Comparison of ENCODE assay signal across 9 cellular contexts in genomic region chr17:49315974-49316570, GRCh38. TPM values are rescaled to one million over a fixed set of nuclear protein-coding genes. Genes with fewer than 3 reads are reported as not detected.
DNase-seq lines count a peak whose midpoint lies in the region; ATAC-seq, FAIRE-seq and TF ChIP-seq lines count a peak whose summit lies in the region.
"Had no signal": no experiment of that assay in that cellular context is flagged by ENCODE, and none has a peak within 500 bp of the region (broad histone marks: within the 10 kb centered on the region; RNA-seq: fewer than 3 reads in every experiment).

No MANE protein-coding gene starts in this region.

- ATAC-seq in GM12878 = peak; percentile 51
- no peak for ATAC-seq in GM18498 (IDR thresholded peaks at IDR 0.05; ENCODE audit: unreplicated experiment)

- H3K27me3 Mint-ChIP-seq in nephron (ENCODE audit: low read depth) = no peaks in the 10 kb centered on the region

- intact Hi-C loops in GM12878 (cut with micrococcal nuclease; ENCODE audit: unreplicated experiment) = loop anchor here (1.0 to 2.0 kb wide), 3 partner anchors 52 to 241 kb away; no protein-coding TSS in a partner anchor

- CTCF ChIA-PET in GM12878 (lab: Yijun Ruan, JAX) = interaction anchor here (0.7 to 9.5 kb wide), 27 partner anchors 9 to 240 kb away, joined by 3 to 330 read pairs (median 8); partner anchors contain the start of gene ZNF652

- peak overlapping the region; percentile 53 for H3K27ac ChIP-seq in GM12878 (ENCODE audit: control insufficient read depth, insufficient read depth)

- TF ChIP-seq RAD21 in GM12878 (IDR thresholded peaks at IDR 0.05; ENCODE audit: insufficient read depth, low read depth, low read length) = no peak

- H3K27ac Mint-ChIP-seq in nephron = peak overlapping the region in 2 of 3 experiments; percentile 3 to 59

- TF ChIP-seq EP300 in GM12878 (IDR thresholded peaks at IDR 0.05; ENCODE audit: borderline replicate concordance in 1 of 2, control insufficient read depth in 1 of 2, low read depth in 2 of 2, low read length in 2 of 2) = no peak

- POLR2A ChIA-PET in GM12878 (lab: Charles Lee) = interaction anchor here (1.3 kb wide), 1 partner anchor 52 kb away, joined by 4 read pairs; no protein-coding TSS in a partner anchor

- H4K20me1 ChIP-seq in GM12878 (ENCODE audit: control insufficient read depth, insufficient read depth) = no peaks in the 10 kb centered on the region

- peaks cover 5% of the 10 kb centered on the region for H3K4me1 Mint-ChIP-seq in nephron

- H3K4me3 Mint-ChIP-seq in nephron = no peak overlapping the region

- in situ Hi-C loops in GM12878 (cut with MboI) = loop anchor here (5.0 kb wide), 2 partner anchors 51 to 236 kb away; no protein-coding TSS in a partner anchor

- H3K4me1 ChIP-seq in GM12878 (ENCODE audit: control insufficient read depth, insufficient read depth, low read length) = peaks cover 16% of the 10 kb centered on the region

- no peaks in the 10 kb centered on the region for H3K9me3 ChIP-seq in GM12878 (replicated peaks; ENCODE audit: control insufficient read depth, insufficient read depth, low read length)

- DNase-seq in EH (ENCODE audit: low read depth) (peak; percentile 45), LHCN-M2 (ENCODE audit: low read depth) (peak; percentile 56), GM12878 (ENCODE audit: low read depth, low spot score) (no peak), H7 (no peak), HT-29 (ENCODE audit: low spot score) (no peak)
- DNase-seq in stimulated activated naive CD4-positive, alpha-beta T cell (lab: John Stamatoyannopoulos, UW) = no peak
- DNase-seq: NCI-H187 treated with DMSO at 0.1 percent for 48 hours had no signal

- H3K4me3 ChIP-seq in GM12878 = peak overlapping the region; percentile 26; the same call in 1 of the 2 replicates
- no peak overlapping the region for H3K4me3 ChIP-seq in H7 (ENCODE audit: insufficient read depth, low read depth, low read length)

- peak overlapping the region; percentile 4 for H2AFZ ChIP-seq in GM12878 (ENCODE audit: control insufficient read depth, low read depth, low read length)

- peaks cover 3% of the 10 kb centered on the region for H3K36me3 Mint-ChIP-seq in nephron (ENCODE audit: low read depth)

- FAIRE-seq in GM12878 (lab: Jason Lieb, UNC) = no peak

- no peaks in the 10 kb centered on the region; the same call in 1 of the 2 replicates for H3K79me2 ChIP-seq in GM12878 (ENCODE audit: control insufficient read depth, insufficient read depth, low read length)

- no peaks in the 10 kb centered on the region for H3K9me3 Mint-ChIP-seq in nephron

- H3K27me3 ChIP-seq in GM12878 (replicated peaks in 1 of 2; ENCODE audit: control insufficient read depth in 2 of 2, insufficient read depth in 2 of 2, low read length in 1 of 2) (no peaks in the 10 kb centered on the region), H7 (ENCODE audit: control insufficient read depth, insufficient read depth, low read length) (no peaks in the 10 kb centered on the region)

- no TSS peak for BruUV-seq in GM12878 (replicated peaks; lab: Mats Ljungman, UMichigan)

- 1% methylated on average over 7 of the region's 7 CpGs for WGBS in GM12878 (ENCODE audit: insufficient coverage, insufficient replicate concordance, low lambda C conversion rate, missing lambda C conversion rate)

- SMC1A ChIA-PET in GM12878 (lab: Charles Lee; ENCODE audit: uncharacterized antibody, unreplicated experiment) = interaction anchor here (0.9 to 7.6 kb wide), 20 partner anchors 9 to 224 kb away, joined by 3 to 140 read pairs (median 8); partner anchors contain the start of gene PHB1

- TF ChIP-seq POLR2A in GM12878 (IDR thresholded peaks at IDR 0.05; ENCODE audit: low read depth, low read length) = no peak

- peaks cover 2 to 9% of the 10 kb centered on the region in 2 experiments; a peak in 2 of 4 replicates for H3K36me3 ChIP-seq in GM12878 (ENCODE audit: control insufficient read depth in 2 of 2, insufficient read depth in 2 of 2, low read length in 1 of 2)
- no peaks in the 10 kb centered on the region; the same call in 1 of the 2 replicates for H3K36me3 ChIP-seq in H7 (replicated peaks; ENCODE audit: control insufficient read depth, insufficient read depth, low read length)

- no peak overlapping the region; the same call in 1 of the 2 replicates for H3K9ac ChIP-seq in GM12878 (ENCODE audit: control insufficient read depth, insufficient read depth, low read length)

- H3K4me2 ChIP-seq in GM12878 (ENCODE audit: control insufficient read depth, insufficient read depth) = peak overlapping the region; percentile 81

- RAD21 ChIA-PET in GM12878 (lab: Charles Lee; ENCODE audit: unreplicated experiment) = interaction anchor here (0.8 to 6.6 kb wide), 20 partner anchors 9 to 240 kb away, joined by 3 to 115 read pairs (median 6); no protein-coding TSS in a partner anchor

- TF ChIP-seq CTCF in GM12878 (IDR thresholded peaks at IDR 0.05 in 2 of 3, conservative IDR thresholded peaks at IDR 0.05 in 1 of 3; ENCODE audit: control insufficient read depth in 2 of 3, extremely low read depth in 1 of 3, insufficient read depth in 1 of 3, low read depth in 3 of 3, low read length in 3 of 3) (no peak), nephron (IDR thresholded peaks at IDR 0.05; ENCODE audit: unreplicated experiment in 3 of 3) (no peak)

TF ChIP-seq in GM12878, 131 proteins besides CTCF, POLR2A, EP300 and RAD21 (continues in another document):
- TF ChIP-seq SUPT20H (IDR thresholded peaks at IDR 0.05; ENCODE audit: borderline replicate concordance, control insufficient read depth, low read depth, low read length) = no peak
- no peak for TF ChIP-seq E2F4 (IDR thresholded peaks at IDR 0.05; ENCODE audit: low read depth, low read length)
- no peak for TF ChIP-seq HCFC1 (IDR thresholded peaks at IDR 0.05; ENCODE audit: low read length)
- no peak for TF ChIP-seq MXI1 (IDR thresholded peaks at IDR 0.05; ENCODE audit: low read depth, low read length)
- no peak for TF ChIP-seq EGR1 (IDR thresholded peaks at IDR 0.05; ENCODE audit: borderline replicate concordance in 1 of 2, low read depth in 2 of 2, low read length in 2 of 2)
- TF ChIP-seq CREB1 (IDR thresholded peaks at IDR 0.05; ENCODE audit: low read depth) = no peak
- TF ChIP-seq ZSCAN29 (IDR thresholded peaks at IDR 0.05) = no peak
- TF ChIP-seq POLR2AphosphoS5 (IDR thresholded peaks at IDR 0.05; ENCODE audit: low read length) = no peak
- no peak for TF ChIP-seq SUZ12 (IDR thresholded peaks at IDR 0.05; ENCODE audit: unreplicated experiment)
- TF ChIP-seq STAT3 (IDR thresholded peaks at IDR 0.05; ENCODE audit: low read depth, low read length) = no peak
- no peak for TF ChIP-seq RUNX3 (IDR thresholded peaks at IDR 0.05; ENCODE audit: low read length)
- TF ChIP-seq FOXM1 (IDR thresholded peaks at IDR 0.05; ENCODE audit: low read depth, low read length) = no peak
- TF ChIP-seq ZNF622 (IDR thresholded peaks at IDR 0.05) = no peak

RNA-seq across cellular contexts. Expression of gene ZNF652, which starts 46.0 kb away (rescaled TPM):
- total RNA-seq in LHCN-M2 (2014; rRNA removed) = 9.8 and 11.0 TPM in 2 replicates
- polyA plus RNA-seq in LHCN-M2 (2012) = 3.5 TPM
- 15.9 and 18.2 TPM in 2 replicates for total RNA-seq in GM12878 (2013; cell fraction: nucleolus; rRNA removed)
- 7.7 and 9.0 TPM in 2 replicates for total RNA-seq in GM12878 (2014; rRNA removed)
- total RNA-seq in GM12878 (2014; rRNA removed; fragmentation: Illumina TruSeq; extraction: Trizol) = 11.4 TPM in 2 replicates
- 10.1 and 10.9 TPM in 2 replicates for total RNA-seq in GM12878 (2021)
- polyA plus RNA-seq in GM12878 (2011; ENCODE audit: low read depth) = 5.6 TPM
- polyA plus RNA-seq in GM12878 (2011; rRNA removed) = 13.1 and 15.3 TPM in 2 replicates
- polyA plus RNA-seq in GM12878 (2011; cell fraction: cytosol; rRNA removed) = 4.9 and 7.1 TPM in 2 replicates
- 11.5 and 12.5 TPM in 2 replicates for polyA plus RNA-seq in GM12878 (2011; cell fraction: nucleus; rRNA removed)
- polyA plus RNA-seq in GM12878 (2012) = 5.8 and 6.6 TPM in 2 replicates
- polyA plus RNA-seq in GM12878 (2014; fragmentation: Illumina TruSeq; extraction: Trizol) = 4.3 and 5.5 TPM in 2 replicates
- 1 to 10 TPM; 3.5 to 5.4 TPM for polyA plus RNA-seq in GM12878 (2014; fragmentation: Nextera tagmentation; extraction: Ambion mirVana)
- polyA plus RNA-seq in GM12878 (2014; rRNA removed) = 3.4 and 4.5 TPM in 2 replicates
- polyA plus RNA-seq in GM12878 (2016; fragmentation: Nextera tagmentation; extraction: Ambion mirVana) = 10 to 100 TPM in 1 of 2 experiments, 1 to 10 TPM in 1; 9.6 to 10.2 TPM
- polyA minus RNA-seq in GM12878 (2011; rRNA and poly(A)+ RNA removed) = 25.2 and 26.5 TPM in 2 replicates
- polyA minus RNA-seq in GM12878 (2011; cell fraction: cytosol; rRNA and poly(A)+ RNA removed) = 8.0 and 11.0 TPM in 2 replicates
- 8.7 and 12.8 TPM in 2 replicates for polyA minus RNA-seq in GM12878 (2011; cell fraction: nucleus; rRNA and poly(A)+ RNA removed)
- total RNA-seq in H7 (2014; rRNA removed; shearing (Covaris generic)) = 22.9 and 36.5 TPM in 2 replicates
- 11.3 and 13.0 TPM in 2 replicates for total RNA-seq in HT-29 (2014; rRNA removed; shearing (Covaris generic))

Comparison
In these comparisons a context has a peak if more than half of its experiments do, and no peak if none do; other contexts are left out.
1. DNase-seq: peak in EH (single experiment) and LHCN-M2 (single experiment); none in GM12878 (single experiment), H7 (single experiment), stimulated activated naive CD4-positive, alpha-beta T cell (0 of 6) and HT-29 (single experiment).